Comparison of ENCODE assay signal across 8 cellular contexts in genomic region chr1:229625893-229626831, GRCh38. TPM values are rescaled to one million over a fixed set of nuclear protein-coding genes. Genes with fewer than 3 reads are reported as not detected.
DNase-seq lines count a peak whose midpoint lies in the region; ATAC-seq lines count a peak whose summit lies in the region.

TAF5L (minus strand) TSS chr1:229626122; CDS start chr1:229614482, 11,640 bp downstream.
URB2 (plus strand) TSS chr1:229626247; CDS start chr1:229627634, 1,387 bp downstream.

- peak; percentile 98 for DNase-seq in AG20443 (ENCODE audit: low spot score)
- DNase-seq in NCI-H510A treated with DMSO at 0.1 percent for 48 hours (lab: John Stamatoyannopoulos, UW), result peak; percentile 65
- peak; percentile 88 for DNase-seq in activated CD4-positive, alpha-beta T cell treated with anti-CD3 and anti-CD28 coated beads, Interleukin-2, amount 10 ng/mL, durations not matched to agents 7 days and 5 days
- DNase-seq in dedifferentiated amniotic fluid mesenchymal stem cell (ENCODE audit: extremely low spot score), result peak; percentile 79
- DNase-seq in left lobe of liver (ENCODE audit: low spot score), result peak; percentile 92
- peak; percentile 84 to 87 for DNase-seq in stimulated activated CD4-positive, alpha-beta T cell treated with anti-CD3 and anti-CD28 coated beads, Interleukin-2, amount 100 ng/mL, for 24 hours

- peak within 1 kb of the TSS; percentile 100 for H3K4me3 Mint-ChIP-seq in activated CD4-positive, alpha-beta T cell treated with anti-CD3 and anti-CD28 coated beads, Interleukin-2, amount 10 ng/mL, durations not matched to agents 7 days and 5 days

- H3K27ac Mint-ChIP-seq in activated CD4-positive, alpha-beta T cell treated with anti-CD3 and anti-CD28 coated beads, Interleukin-2, amount 10 ng/mL, durations not matched to agents 7 days and 5 days, result peak within 1 kb of the TSS; percentile 99

- ATAC-seq in GM19023 (IDR thresholded peaks at IDR 0.05; ENCODE audit: unreplicated experiment) (peak; percentile 83), HG03280 (IDR thresholded peaks at IDR 0.05; ENCODE audit: unreplicated experiment) (peak; percentile 89), left lobe of liver (peak; percentile 94)

- H3K4me1 Mint-ChIP-seq in activated CD4-positive, alpha-beta T cell treated with anti-CD3 and anti-CD28 coated beads, Interleukin-2, amount 10 ng/mL, durations not matched to agents 7 days and 5 days, result peaks cover 58% of the 10 kb centered on the region

- POLR2A ChIA-PET in activated CD4-positive, alpha-beta T cell treated with anti-CD3 and anti-CD28 coated beads, Interleukin-2, amount 10 ng/mL, durations not matched to agents 7 days and 5 days (lab: Charles Lee), result interaction anchor here (0.7 kb wide), 1 partner anchor 584 kb away, joined by 4 read pairs; no protein-coding TSS in a partner anchor

- CTCF ChIA-PET in activated CD4-positive, alpha-beta T cell treated with anti-CD3 and anti-CD28 coated beads, Interleukin-2, amount 10 ng/mL, durations not matched to agents 7 days and 5 days (lab: Charles Lee), result no interaction called here

- no peaks in the 10 kb centered on the region for H3K27me3 Mint-ChIP-seq in activated CD4-positive, alpha-beta T cell treated with anti-CD3 and anti-CD28 coated beads, Interleukin-2, amount 10 ng/mL, durations not matched to agents 7 days and 5 days

- peaks cover 28% of the 10 kb centered on the region for H3K36me3 Mint-ChIP-seq in activated CD4-positive, alpha-beta T cell treated with anti-CD3 and anti-CD28 coated beads, Interleukin-2, amount 10 ng/mL, durations not matched to agents 7 days and 5 days (ENCODE audit: low read depth)

- no peaks in the 10 kb centered on the region for H3K9me3 Mint-ChIP-seq in activated CD4-positive, alpha-beta T cell treated with anti-CD3 and anti-CD28 coated beads, Interleukin-2, amount 10 ng/mL, durations not matched to agents 7 days and 5 days

RNA-seq across cellular contexts. Expression of gene TAF5L, which starts in this region (rescaled TPM):
- total RNA-seq in activated CD4-positive, alpha-beta T cell treated with anti-CD3 and anti-CD28 coated beads, Interleukin-2, amount 10 ng/mL, durations not matched to agents 7 days and 5 days, result 10 to 100 TPM; 25.7 to 25.9 TPM
- total RNA-seq in left lobe of liver, result 9.0 TPM

RNA-seq across cellular contexts. Expression of gene URB2, which starts in this region (rescaled TPM):
- total RNA-seq in activated CD4-positive, alpha-beta T cell treated with anti-CD3 and anti-CD28 coated beads, Interleukin-2, amount 10 ng/mL, durations not matched to agents 7 days and 5 days, result 10 to 100 TPM; 15.1 to 15.6 TPM
- total RNA-seq in left lobe of liver, result 3.0 TPM

Comparison
In these comparisons a context has a peak if more than half of its experiments do, and no peak if none do; other contexts are left out.
1. Peak in every context shown above with its lines: DNase-seq and ATAC-seq.